15 cellular contexts compared by ENCODE assay signal in genomic region chr10:122357685-122358084, GRCh38. TPM values are rescaled to one million over a fixed set of nuclear protein-coding genes. Genes with fewer than 3 reads are reported as not detected.
DNase-seq lines count a peak whose midpoint lies in the region; ATAC-seq and TF ChIP-seq lines count a peak whose summit lies in the region.
"Had no signal": no experiment of that assay in that cellular context is flagged by ENCODE, and none has a peak within 500 bp of the region (broad histone marks: within the 10 kb centered on the region; RNA-seq: fewer than 3 reads in every experiment).

No MANE protein-coding gene starts in this region.

- POLR2A ChIA-PET in AG04450 (lab: Yijun Ruan, JAX), result no interaction called here
- POLR2A ChIA-PET in HEK293 (lab: Yijun Ruan, JAX), result interaction anchor here (1.5 kb wide), 1 partner anchor 17 kb away, joined by 3 read pairs; the partner anchor contains the start of gene PLEKHA1

- CTCF ChIA-PET in AG04450 (lab: Charles Lee) (interaction anchor here (4.7 kb wide), 1 partner anchor 15 kb away, joined by 18 read pairs; no protein-coding TSS in a partner anchor), HEK293 (lab: Yijun Ruan, JAX) (interaction anchor here (1.5 kb wide), 1 partner anchor 208 kb away, joined by 3 read pairs; no protein-coding TSS in a partner anchor)

- H2BK120ac ChIP-seq in neuronal stem cell (ENCODE audit: low read depth, low read length), result no peak overlapping the region

- no peak overlapping the region for H3K4me2 ChIP-seq in neuronal stem cell (ENCODE audit: insufficient read depth, low read length, poor library complexity, severe bottlenecking)
- H3K4me2 ChIP-seq: BLaER1 had no signal

- H3K79me1 ChIP-seq in neuronal stem cell (ENCODE audit: low read depth, low read length), result no peaks in the 10 kb centered on the region

- H3K27ac ChIP-seq in AG04450 (ENCODE audit: low read depth, low read length) (peak overlapping the region; percentile 2), HEK293 (ENCODE audit: extremely low read depth, low read depth, low read length) (no peak overlapping the region), neuronal stem cell (replicated peaks; ENCODE audit: low read length) (no peak overlapping the region)
- H3K27ac ChIP-seq: BLaER1, C4-2B had no signal

- H2AFZ ChIP-seq in neuronal stem cell (ENCODE audit: low read length), result no peak overlapping the region

- no peak overlapping the region for H2BK12ac ChIP-seq in neuronal stem cell (ENCODE audit: low read length)

- no peak overlapping the region for H3K4ac ChIP-seq in neuronal stem cell (ENCODE audit: low read length)

- H3K4me1 ChIP-seq in HEK293 (ENCODE audit: control insufficient read depth, insufficient read depth, low read length) (no peaks in the 10 kb centered on the region), neuronal stem cell (ENCODE audit: control insufficient read depth in 2 of 2, insufficient read depth in 1 of 2, low read depth in 1 of 2, low read length in 2 of 2) (peaks cover 10 to 17% of the 10 kb centered on the region in 2 donors)
- H3K4me1 ChIP-seq: BLaER1, Caco-2, HAP-1 had no signal

- H3K36me3 ChIP-seq in HEK293 (ENCODE audit: control insufficient read depth in 2 of 2, insufficient read depth in 1 of 2, low read length in 2 of 2), result no peaks in the 10 kb centered on the region
- no peaks in the 10 kb centered on the region for H3K36me3 ChIP-seq in neuronal stem cell (replicated peaks in 1 of 2; ENCODE audit: control insufficient read depth in 2 of 2, insufficient read depth in 2 of 2, low read length in 2 of 2)
- H3K36me3 ChIP-seq: BLaER1, HAP-1 had no signal

- no peak overlapping the region for H2BK5ac ChIP-seq in neuronal stem cell (ENCODE audit: low read length)

- H3K27me3 ChIP-seq in AG04450 (ENCODE audit: control insufficient read depth, insufficient read depth, low read length) (peaks cover 5% of the 10 kb centered on the region), neuronal stem cell (ENCODE audit: control insufficient read depth in 3 of 3, insufficient read depth in 3 of 3, low read depth in 1 of 3, low read length in 3 of 3) (no peaks in the 10 kb centered on the region)
- H3K27me3 ChIP-seq: BLaER1 had no signal

- H2AK5ac ChIP-seq in neuronal stem cell (ENCODE audit: low read depth, low read length), result peak overlapping the region; percentile 60

- no peak overlapping the region for H3K9ac ChIP-seq in neuronal stem cell (ENCODE audit: low read depth, low read length, poor library complexity)
- H3K9ac ChIP-seq: BLaER1 had no signal

- H4K8ac ChIP-seq in neuronal stem cell (ENCODE audit: low read depth, low read length), result no peak overlapping the region

- no peak for TF ChIP-seq CTCF in AG04450 (IDR thresholded peaks at IDR 0.05; ENCODE audit: low read depth, low read length)
- no peak for TF ChIP-seq CTCF in HEK293 (tag by site-specific recombination; IDR thresholded peaks at IDR 0.05)

- no peak overlapping the region for H3K4me3 ChIP-seq in AG04450 (ENCODE audit: low read depth, low read length)
- no peak overlapping the region for H3K4me3 ChIP-seq in HEK293 (ENCODE audit: low read depth, low read length)
- H3K4me3 ChIP-seq in neuronal stem cell (ENCODE audit: low read length in 2 of 2), result no peak overlapping the region
- H3K4me3 ChIP-seq: BLaER1, HAP-1 had no signal

- no peak for ATAC-seq in HG02759 (IDR thresholded peaks at IDR 0.05; ENCODE audit: unreplicated experiment)
- ATAC-seq: CD8-positive, alpha-beta T cell had no signal

- no CpG with 5 or more reads among the region's 4 CpGs for WGBS in neuronal stem cell (ENCODE audit: extremely low coverage in 2 of 2, insufficient read length in 2 of 2, insufficient replicate concordance in 1 of 2), 2 donors

- DNase-seq in AG04450 (ENCODE audit: low read depth, low spot score) (no peak), neuronal stem cell (ENCODE audit: low spot score) (no peak), ureter (ENCODE audit: low spot score) (peak; percentile 27), NCI-H748 (lab: John Stamatoyannopoulos, UW; ENCODE audit: unreplicated experiment) (no peak)
- DNase-seq: Caco-2; CD4-positive, CD25-positive, alpha-beta regulatory T cell; CD8-positive, alpha-beta T cell; DMS153; DND-41; GOT3 had no signal

- no peak overlapping the region for H3K18ac ChIP-seq in neuronal stem cell (ENCODE audit: low read length)

- no peak overlapping the region for H4K91ac ChIP-seq in neuronal stem cell (ENCODE audit: low read depth, low read length, poor library complexity)

- H3K9me3 ChIP-seq in AG04450 (ENCODE audit: control insufficient read depth, insufficient read depth, low read length) (no peaks in the 10 kb centered on the region; the same call in 1 of the 2 replicates), HEK293 (ENCODE audit: control insufficient read depth, insufficient read depth, low read depth, low read length) (no peaks in the 10 kb centered on the region; the same call in 1 of the 2 replicates), neuronal stem cell (replicated peaks in 1 of 2; ENCODE audit: control insufficient read depth in 2 of 2, insufficient read depth in 1 of 2, low read depth in 1 of 2, low read length in 2 of 2) (peaks cover 3 to 4% of the 10 kb centered on the region in 2 donors)
- H3K9me3 ChIP-seq: Caco-2, HAP-1 had no signal

- no peak overlapping the region for H3K14ac ChIP-seq in neuronal stem cell (ENCODE audit: low read length)

- H3K23ac ChIP-seq in neuronal stem cell (ENCODE audit: low read depth, low read length, poor library complexity), result no peak overlapping the region

- H2BK15ac ChIP-seq in neuronal stem cell (ENCODE audit: low read length), result peak overlapping the region; percentile 10

TF ChIP-seq in HEK293, 187 proteins besides CTCF, POLR2A, EP300 and RAD21:
- TF ChIP-seq EGR2 (tag by site-specific recombination; IDR thresholded peaks at IDR 0.05; ENCODE audit: low read depth) (peak; percentile 77), ZNF221 (tag by site-specific recombination; IDR thresholded peaks at IDR 0.05; ENCODE audit: borderline replicate concordance) (no peak), MZF1 (tag by site-specific recombination; IDR thresholded peaks at IDR 0.05; ENCODE audit: borderline replicate concordance) (no peak), ZNF133 (tag by site-specific recombination; IDR thresholded peaks at IDR 0.05) (no peak), IKZF3 (tag by site-specific recombination; IDR thresholded peaks at IDR 0.05) (no peak), BCL11A (tag by site-specific recombination; IDR thresholded peaks at IDR 0.05; ENCODE audit: low read depth) (no peak), ZFHX2 (tag by site-specific recombination; conservative IDR thresholded peaks at IDR 0.05) (peak; percentile 55), ZNF423 (tag by site-specific recombination; IDR thresholded peaks at IDR 0.05) (no peak), ZNF791 (tag by site-specific recombination; IDR thresholded peaks at IDR 0.05) (no peak), ZXDB (tag by site-specific recombination; IDR thresholded peaks at IDR 0.05) (no peak), ZNF621 (tag by site-specific recombination; IDR thresholded peaks at IDR 0.05) (no peak), HIC1 (tag by site-specific recombination; IDR thresholded peaks at IDR 0.05) (no peak), ZNF610 (tag by site-specific recombination; IDR thresholded peaks at IDR 0.05; ENCODE audit: borderline replicate concordance) (no peak), ZNF521 (tag by site-specific recombination; IDR thresholded peaks at IDR 0.05) (no peak), ZNF76 (tag by site-specific recombination; IDR thresholded peaks at IDR 0.05; ENCODE audit: borderline replicate concordance, low read depth) (no peak), ZNF350 (tag by site-specific recombination; IDR thresholded peaks at IDR 0.05) (no peak), ZNF24 (tag by site-specific recombination; IDR thresholded peaks at IDR 0.05) (no peak)

RNA-seq across cellular contexts. Expression of gene PLEKHA1, which starts 16.8 kb away (rescaled TPM):
- 17.6 and 25.5 TPM in 2 replicates for polyA plus RNA-seq in AG04450 (2011; rRNA removed)
- 11.8 and 18.8 TPM in 2 replicates for polyA minus RNA-seq in AG04450 (2011; rRNA and poly(A)+ RNA removed)
- polyA plus RNA-seq in neuronal stem cell (2013, experiment 1 of 2), result 35.0 TPM
- 35.1 TPM for polyA plus RNA-seq in neuronal stem cell (2013, experiment 2 of 2)
- 41.9 TPM for total RNA-seq in ureter
